ENCODE assay signal across 1 cellular context in the genomic region with DNA sequence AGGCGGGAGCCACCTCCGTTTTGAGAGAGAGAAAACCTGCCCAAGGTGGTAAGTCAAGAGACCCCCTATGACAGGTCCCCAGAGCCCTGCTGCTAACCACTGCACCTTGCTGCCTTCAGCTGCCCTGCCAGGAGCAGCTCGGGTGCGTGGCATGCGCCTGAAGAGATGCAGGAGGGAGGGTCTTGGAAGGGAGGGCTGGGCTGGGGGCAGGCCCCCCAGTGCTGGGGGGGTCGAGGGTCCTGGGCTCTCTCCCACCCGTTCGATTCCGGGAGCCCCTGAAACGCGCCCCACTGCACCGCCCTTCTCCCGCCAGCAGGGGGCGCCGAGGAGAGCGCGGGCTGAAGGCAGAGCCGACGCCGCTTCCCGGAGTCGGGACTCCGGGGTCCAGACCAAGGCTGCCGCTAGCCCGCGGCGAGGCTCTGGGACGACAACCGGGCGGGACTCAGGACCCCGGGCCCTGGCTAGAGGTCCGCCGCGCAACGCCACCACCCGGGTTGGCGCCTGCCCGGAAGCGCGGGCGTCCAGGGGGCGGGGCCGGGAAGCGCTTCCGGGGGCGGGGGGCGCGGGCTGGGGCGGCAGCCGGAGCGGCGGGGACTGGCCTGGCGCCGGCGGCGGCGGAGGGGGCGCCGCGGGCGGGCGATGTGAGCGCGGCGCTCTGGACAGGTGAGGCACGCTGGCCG.
TF ChIP-seq lines count a peak whose summit lies in the region.

A gene with protein sequence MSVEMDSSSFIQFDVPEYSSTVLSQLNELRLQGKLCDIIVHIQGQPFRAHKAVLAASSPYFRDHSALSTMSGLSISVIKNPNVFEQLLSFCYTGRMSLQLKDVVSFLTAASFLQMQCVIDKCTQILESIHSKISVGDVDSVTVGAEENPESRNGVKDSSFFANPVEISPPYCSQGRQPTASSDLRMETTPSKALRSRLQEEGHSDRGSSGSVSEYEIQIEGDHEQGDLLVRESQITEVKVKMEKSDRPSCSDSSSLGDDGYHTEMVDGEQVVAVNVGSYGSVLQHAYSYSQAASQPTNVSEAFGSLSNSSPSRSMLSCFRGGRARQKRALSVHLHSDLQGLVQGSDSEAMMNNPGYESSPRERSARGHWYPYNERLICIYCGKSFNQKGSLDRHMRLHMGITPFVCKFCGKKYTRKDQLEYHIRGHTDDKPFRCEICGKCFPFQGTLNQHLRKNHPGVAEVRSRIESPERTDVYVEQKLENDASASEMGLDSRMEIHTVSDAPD (plus strand): TSS at position 563 of the 680 bp plus-strand sequence. CDS start 18,761 bp downstream, outside the sequence.

TF ChIP-seq in HEK293, 187 proteins besides CTCF, POLR2A, EP300 and RAD21 (continued from another document):
- TF ChIP-seq ZFP41 (tag by site-specific recombination; IDR thresholded peaks at IDR 0.05; ENCODE audit: borderline replicate concordance) (no peak), ZNF560 (tag by site-specific recombination; IDR thresholded peaks at IDR 0.05; ENCODE audit: borderline replicate concordance) (no peak), ZBTB7A (tag by site-specific recombination; IDR thresholded peaks at IDR 0.05; ENCODE audit: low read depth) (peak; percentile 91)
- TF ChIP-seq, protein P1, sequence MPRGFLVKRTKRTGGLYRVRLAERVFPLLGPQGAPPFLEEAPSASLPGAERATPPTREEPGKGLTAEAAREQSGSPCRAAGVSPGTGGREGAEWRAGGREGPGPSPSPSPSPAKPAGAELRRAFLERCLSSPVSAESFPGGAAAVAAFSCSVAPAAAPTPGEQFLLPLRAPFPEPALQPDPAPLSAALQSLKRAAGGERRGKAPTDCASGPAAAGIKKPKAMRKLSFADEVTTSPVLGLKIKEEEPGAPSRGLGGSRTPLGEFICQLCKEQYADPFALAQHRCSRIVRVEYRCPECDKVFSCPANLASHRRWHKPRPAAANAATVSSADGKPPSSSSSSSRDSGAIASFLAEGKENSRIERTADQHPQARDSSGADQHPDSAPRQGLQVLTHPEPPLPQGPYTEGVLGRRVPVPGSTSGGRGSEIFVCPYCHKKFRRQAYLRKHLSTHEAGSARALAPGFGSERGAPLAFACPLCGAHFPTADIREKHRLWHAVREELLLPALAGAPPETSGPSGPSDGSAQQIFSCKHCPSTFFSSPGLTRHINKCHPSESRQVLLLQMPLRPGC (tag by site-specific recombination; IDR thresholded peaks at IDR 0.05): 0 out of 2 replicates have a peak, but pooled peaks have one; percentile 34
TF ChIP-seq in HEK293: peak in this region for 34.
